33 cellular contexts compared by ENCODE assay signal in genomic region chr12:93054021-93054420, GRCh38.
"Had no signal": no experiment of that assay in that cellular context is flagged by ENCODE, and none has a peak within 500 bp of the region (broad histone marks: within the 10 kb centered on the region; RNA-seq: fewer than 3 reads in every experiment).

No MANE protein-coding gene starts in this region.

- H3K4me1 ChIP-seq: adrenal gland, body of pancreas, breast epithelium had no signal

- H3K4me3 ChIP-seq: adrenal gland, body of pancreas, breast epithelium had no signal

- DNase-seq: activated B cell treated with CpG ODN at 0.5 μM for 24 hours; activated CD4-positive, alpha-beta memory T cell treated with anti-CD3 and anti-CD28 coated beads for 36 hours; activated CD4-positive, alpha-beta T cell treated with anti-CD3 and anti-CD28 coated beads for 4 hours; activated CD4-positive, alpha-beta T cell treated with anti-CD3 and anti-CD28 coated beads, Interleukin-2, amount 10 ng/mL, durations not matched to agents 24 days and 14 days; activated CD4-positive, alpha-beta T cell treated with anti-CD3 and anti-CD28 coated beads, Interleukin-2, amount 50 U/mL, for 1 hour; activated CD4-positive, alpha-beta T cell treated with anti-CD3 and anti-CD28 coated beads, Interleukin-2, amount 50 U/mL, for 4 hours; activated CD4-positive, CD25-positive, alpha-beta regulatory T cell treated with anti-CD3 and anti-CD28 coated beads, Interleukin-2, amount 50 U/mL, for 72 hours; activated CD8-positive, alpha-beta memory T cell treated with anti-CD3 and anti-CD28 coated beads, Interleukin-2, amount 50 U/mL, for 4 hours; activated CD8-positive, alpha-beta T cell treated with anti-CD3 and anti-CD28 coated beads for 36 hours; activated effector memory CD4-positive, alpha-beta T cell treated with anti-CD3 and anti-CD28 coated beads, Interleukin-2, amount 50 U/mL, for 16 hours; activated gamma-delta T cell treated with Interleukin-2 at 50 U/mL for 16 hours; activated naive CD4-positive, alpha-beta T cell; activated naive CD4-positive, alpha-beta T cell treated with anti-CD3 and anti-CD28 coated beads for 36 hours; activated naive CD4-positive, alpha-beta T cell treated with anti-CD3 and anti-CD28 coated beads, Interleukin-2, amount 50 U/mL, for 16 hours; activated naive CD8-positive, alpha-beta T cell treated with anti-CD3 and anti-CD28 coated beads for 36 hours; activated T-cell treated with anti-CD3 and anti-CD28 coated beads for 4 hours; activated T-cell treated with anti-CD3 and anti-CD28 coated beads, Interleukin-2, amount 50 U/mL, for 1 hour; activated T-cell treated with anti-CD3 and anti-CD28 coated beads, Interleukin-2, amount 50 U/mL, for 4 hours; activated T-cell treated with anti-CD3 and anti-CD28 coated beads, Interleukin-2, amount 50 U/mL, for 72 hours; adrenal gland; amniotic stem cell; aorta; body of pancreas; brain microvascular endothelial cell; central memory CD4-positive, alpha-beta T cell; T-helper 1 cell; T-helper 2 cell; T-helper 9 cell had no signal

- H3K27me3 ChIP-seq: adrenal gland, body of pancreas, brain microvascular endothelial cell, breast epithelium had no signal

- H3K9me3 ChIP-seq: adrenal gland, body of pancreas, breast epithelium had no signal

- ATAC-seq: activated CD8-positive, alpha-beta T cell treated with anti-CD3 and anti-CD28 coated beads for 36 hours; activated naive CD4-positive, alpha-beta T cell treated with anti-CD3 and anti-CD28 coated beads, Interleukin-2, amount 50 U/mL, for 72 hours; activated T-cell treated with anti-CD3 and anti-CD28 coated beads, Interleukin-2, amount 50 U/mL, for 4 hours; activated T-cell treated with anti-CD3 and anti-CD28 coated beads, Interleukin-2, amount 50 U/mL, for 72 hours; activated T-helper 17 cell treated with anti-CD3 and anti-CD28 coated beads, Interleukin-2, amount 50 U/mL, for 72 hours; body of pancreas had no signal

- H3K27ac ChIP-seq: adrenal gland, body of pancreas, brain microvascular endothelial cell, breast epithelium, VCaP had no signal

- H3K36me3 ChIP-seq: adrenal gland, brain microvascular endothelial cell, breast epithelium had no signal

- FAIRE-seq: astrocyte had no signal
